Comparison of ENCODE assay signal across 23 cellular contexts in the genomic region with DNA sequence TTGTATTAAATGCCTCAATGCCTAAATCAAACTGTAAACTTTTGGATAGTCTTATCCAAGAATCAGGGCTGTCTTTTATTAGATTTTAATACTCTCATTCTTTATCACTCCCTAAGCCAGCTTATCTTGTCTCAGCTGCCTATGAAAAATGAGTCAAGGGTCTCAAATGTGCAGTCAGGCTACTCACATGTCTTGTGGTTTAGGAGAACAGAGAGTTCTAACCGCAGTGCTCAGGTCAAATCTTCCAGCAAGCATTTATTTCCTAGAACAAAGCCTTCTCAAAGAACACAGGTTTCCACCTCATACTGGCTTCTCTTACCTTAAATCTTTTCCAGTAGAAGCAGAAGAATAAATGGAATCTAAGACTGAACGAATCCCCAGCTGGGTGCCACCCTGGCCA. TPM values are rescaled to one million over a fixed set of nuclear protein-coding genes. Genes with fewer than 3 reads are reported as not detected.
"Had no signal": no experiment of that assay in that cellular context is flagged by ENCODE, and none has a peak within 500 bp of the region (broad histone marks: within the 10 kb centered on the region; RNA-seq: fewer than 3 reads in every experiment).

No MANE protein-coding gene starts in this region.

- H3K36me3 ChIP-seq: heart left ventricle, stomach, suprapubic skin, transverse colon, uterus had no signal

- DNase-seq: activated T-cell treated with anti-CD3 and anti-CD28 coated beads, Interleukin-2, amount 50 U/mL, for 1 hour; amniotic stem cell; cerebellar nuclear complex; heart left ventricle; mesendoderm; mucosa of descending colon; naive B cell; occipital lobe; stimulated activated CD4-positive, alpha-beta T cell treated with anti-CD3 and anti-CD28 coated beads, Interleukin-15, amount 100 ng/mL, for 24 hours; stomach; transverse colon; uterus had no signal

- H3K9me3 ChIP-seq: stomach, suprapubic skin, transverse colon, uterus had no signal

- H3K27ac ChIP-seq: coronary artery, heart left ventricle, stomach, suprapubic skin, transverse colon, uterus had no signal

- ATAC-seq: activated naive CD4-positive, alpha-beta T cell treated with anti-CD3 and anti-CD28 coated beads, Interleukin-2, amount 50 U/mL, for 72 hours; activated T-helper 17 cell treated with anti-CD3 and anti-CD28 coated beads, Interleukin-2, amount 50 U/mL, for 72 hours; heart left ventricle; mucosa of descending colon; sciatic nerve; stimulated activated memory B cell treated with anti-CD40 and anti-IgM and Interleukin-4, amounts not matched to agents 10 μg/mL and 1 μg/mL and 100 μg/mL, for 72 hours; WTC11 had no signal

- H3K4me3 ChIP-seq: coronary artery, heart left ventricle, mucosa of descending colon, smooth muscle cell, stomach, suprapubic skin, transverse colon, uterus had no signal

- H3K4me1 ChIP-seq: heart left ventricle, stomach, suprapubic skin, transverse colon, uterus had no signal

- H3K4me2 ChIP-seq: smooth muscle cell had no signal

RNA-seq across cellular contexts. Expression of a gene that starts 23.5 kb away (rescaled TPM):
- total RNA-seq: activated naive CD4-positive, alpha-beta T cell treated with anti-CD3 and anti-CD28 coated beads, Interleukin-2, amount 50 U/mL, for 72 hours; activated T-helper 17 cell treated with anti-CD3 and anti-CD28 coated beads, Interleukin-2, amount 50 U/mL, for 72 hours; fibroblast of villous mesenchyme; heart left ventricle; liver; mucosa of descending colon; neural crest cell; sciatic nerve; smooth muscle cell; stomach; suprapubic skin; transverse colon; uterus; WTC11 had no signal
